In genomic region chr13:99895999-99896695, GRCh38 we compare ENCODE assay signal across 10 cellular contexts.
DNase-seq lines count a peak whose midpoint lies in the region; ATAC-seq and TF ChIP-seq lines count a peak whose summit lies in the region.
"Had no signal": no experiment of that assay in that cellular context is flagged by ENCODE, and none has a peak within 500 bp of the region (broad histone marks: within the 10 kb centered on the region; RNA-seq: fewer than 3 reads in every experiment).

No MANE protein-coding gene starts in this region.

- H3K27ac ChIP-seq in lung (ENCODE audit: low read depth in 1 of 2, low read length in 1 of 2) = no peak overlapping the region
- no peak overlapping the region for H3K27ac ChIP-seq in thoracic aorta
- H3K27ac ChIP-seq: body of pancreas had no signal

- H3K4me3 ChIP-seq in lung (no peak overlapping the region), thoracic aorta (peak overlapping the region; percentile 71)
- H3K4me3 ChIP-seq: body of pancreas had no signal

- H3K9me3 Mint-ChIP-seq in brain = peaks cover 6 to 27% (median 17%) of the 10 kb centered on the region in 5 experiments

- H3K4me1 Mint-ChIP-seq in brain = peaks cover 39% of the 10 kb centered on the region

- TF ChIP-seq CTCF in brain (conservative IDR thresholded peaks at IDR 0.05) (no peak), lung (IDR thresholded peaks at IDR 0.05; ENCODE audit: control extremely low read depth, extremely low read depth) (no peak), thoracic aorta (IDR thresholded peaks at IDR 0.05) (no peak)

- ATAC-seq in lung (ENCODE audit: insufficient read depth, low FRiP score) = peak; percentile 14
- no peak for ATAC-seq in thoracic aorta (ENCODE audit: insufficient number of reproducible peaks, low FRiP score, low read depth)
- ATAC-seq: body of pancreas had no signal

- no peaks in the 10 kb centered on the region for H3K36me3 ChIP-seq in lung (ENCODE audit: control insufficient read depth in 2 of 2, insufficient read depth in 2 of 2, low read length in 2 of 2)
- H3K36me3 ChIP-seq in thoracic aorta = no peaks in the 10 kb centered on the region

- 28 to 41% methylated on average over 79 to 80 of the region's 80 CpGs for WGBS in lung, 2 donors

- peak; percentile 10 for DNase-seq in activated gamma-delta T cell (lab: John Stamatoyannopoulos, UW)
- DNase-seq in activated gamma-delta T cell treated with Interleukin-2 at 50 U/mL for 16 hours = no peak
- no peak for DNase-seq in lung (ENCODE audit: low spot score)
- DNase-seq in thoracic aorta (ENCODE audit: low spot score) = no peak
- no peak for DNase-seq in medulla oblongata (ENCODE audit: extremely low spot score)
- DNase-seq in middle frontal gyrus (ENCODE audit: extremely low spot score, low spot score) = no peak
- no peak for DNase-seq in SW480 (ENCODE audit: low spot score)
- DNase-seq: body of pancreas, foreskin melanocyte had no signal

- H3K27me3 Mint-ChIP-seq in brain = peaks cover 59% of the 10 kb centered on the region

- H3K36me3 Mint-ChIP-seq in brain = peaks cover 9% of the 10 kb centered on the region

- H3K4me3 Mint-ChIP-seq in brain = peak overlapping the region in 3 of 5 experiments; percentile 20 to 77 (median 72)

- H3K9me3 ChIP-seq in lung (ENCODE audit: control insufficient read depth in 2 of 2, insufficient read depth in 1 of 2, low read length in 1 of 2) = peaks cover 0 to 2% of the 10 kb centered on the region in 2 donors
- no peaks in the 10 kb centered on the region for H3K9me3 ChIP-seq in thoracic aorta
- H3K9me3 ChIP-seq: body of pancreas had no signal

- H3K4me1 ChIP-seq in lung (ENCODE audit: control insufficient read depth in 2 of 2, insufficient read depth in 2 of 2, low read length in 2 of 2) = peaks cover 0 to 11% of the 10 kb centered on the region in 2 donors
- H3K4me1 ChIP-seq in thoracic aorta (ENCODE audit: control insufficient read depth in 1 of 2, low read depth in 2 of 2) = peaks cover 8 to 10% of the 10 kb centered on the region in 2 donors

- H3K27ac Mint-ChIP-seq in brain = peak overlapping the region in 4 of 5 experiments; percentile 43 to 95 (median 60)

- H3K27me3 ChIP-seq in lung (ENCODE audit: control insufficient read depth, insufficient read depth) = peaks cover 2% of the 10 kb centered on the region
- H3K27me3 ChIP-seq in thoracic aorta (replicated peaks; ENCODE audit: insufficient read depth) = no peaks in the 10 kb centered on the region
